ENCODE assay signal across 12 cellular contexts in the genomic region with DNA sequence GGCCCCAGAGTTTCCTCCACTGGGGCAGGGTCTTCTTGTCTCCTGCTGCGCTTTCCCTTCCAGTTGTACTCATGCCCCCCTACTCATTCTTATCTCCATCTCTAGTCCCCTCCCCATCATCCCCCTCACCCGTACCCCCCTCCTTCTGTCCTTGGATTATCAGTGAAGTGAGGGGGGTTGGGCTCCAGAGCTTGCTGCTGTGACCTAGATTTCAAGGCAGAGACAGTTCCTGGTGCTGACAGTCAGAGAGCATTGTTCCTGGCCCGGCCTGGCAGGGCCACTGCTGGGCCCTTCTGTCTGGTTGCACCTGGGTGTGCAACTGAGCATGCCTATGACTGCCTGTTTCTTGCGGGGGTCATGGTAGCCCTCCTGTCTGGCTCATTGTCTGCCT. TPM values are rescaled to one million over a fixed set of nuclear protein-coding genes. Genes with fewer than 3 reads are reported as not detected.
DNase-seq lines count a peak whose midpoint lies in the region; ATAC-seq and TF ChIP-seq lines count a peak whose summit lies in the region.
"Had no signal": no experiment of that assay in that cellular context is flagged by ENCODE, and none has a peak within 500 bp of the region (broad histone marks: within the 10 kb centered on the region; RNA-seq: fewer than 3 reads in every experiment).

No MANE protein-coding gene starts in this region.

- H3K27me3 Mint-ChIP-seq in chondrocyte (ENCODE audit: low read depth) = no peaks in the 10 kb centered on the region

- no peaks in the 10 kb centered on the region for H3K27me3 ChIP-seq in SK-N-SH (ENCODE audit: insufficient read depth)
- no peaks in the 10 kb centered on the region for H3K27me3 ChIP-seq in suprapubic skin
- H3K27me3 ChIP-seq: colonic mucosa had no signal

- H3K36me3 ChIP-seq in SK-N-SH (replicated peaks in 1 of 2; ENCODE audit: control insufficient read depth in 1 of 2, insufficient read depth in 2 of 2, low read length in 1 of 2) (peaks cover 58 to 65% of the 10 kb centered on the region in 2 experiments), suprapubic skin (peaks cover 49% of the 10 kb centered on the region)

- CTCF ChIA-PET in SK-N-SH (lab: Yijun Ruan, JAX) = interaction anchor here (1.0 to 13.6 kb wide), 6 partner anchors 10 to 105 kb away, joined by 3 to 137 read pairs (median 30); no protein-coding TSS in a partner anchor

- H3K9me3 Mint-ChIP-seq in chondrocyte (ENCODE audit: low read depth) = no peaks in the 10 kb centered on the region

- H3K27ac ChIP-seq in SK-N-SH (ENCODE audit: low read depth in 2 of 2, low read length in 1 of 2) (peak overlapping the region; percentile 67 to 99; a peak in 3 of 4 replicates), suprapubic skin (peak overlapping the region; percentile 34)
- H3K27ac ChIP-seq: colonic mucosa had no signal

- H3K79me2 ChIP-seq in SK-N-SH (ENCODE audit: insufficient read depth) = peaks cover 70% of the 10 kb centered on the region

- H3K36me3 Mint-ChIP-seq in chondrocyte (ENCODE audit: low read depth) = peaks cover 39% of the 10 kb centered on the region

- H3K4me3 ChIP-seq in SK-N-SH (ENCODE audit: low read depth in 2 of 2, low read length in 1 of 2) (no peak overlapping the region; a peak in 1 of 4 replicates), suprapubic skin (no peak overlapping the region)
- H3K4me3 ChIP-seq: colonic mucosa had no signal

- H3K4me3 Mint-ChIP-seq in chondrocyte (ENCODE audit: unreplicated experiment) = peak overlapping the region; percentile 8

- TF ChIP-seq POLR2A in suprapubic skin (IDR thresholded peaks at IDR 0.05) = no peak

- H3K9me3 ChIP-seq in SK-N-SH (no peaks in the 10 kb centered on the region), suprapubic skin (no peaks in the 10 kb centered on the region)
- H3K9me3 ChIP-seq: colonic mucosa had no signal

- H3K27ac Mint-ChIP-seq in chondrocyte (ENCODE audit: unreplicated experiment) = peak overlapping the region; percentile 99

- no peak for ATAC-seq in SK-N-SH treated with all-trans-retinoic acid at 6 μM for 48 hours
- no peak for ATAC-seq in HG02885 (IDR thresholded peaks at IDR 0.05; ENCODE audit: poor library complexity, unreplicated experiment)
- ATAC-seq: activated CD4-positive, CD25-positive, alpha-beta regulatory T cell treated with anti-CD3 and anti-CD28 coated beads, Interleukin-2, amount 50 U/mL, for 24 hours had no signal

- DNase-seq in SK-N-SH = peak; percentile 76
- DNase-seq in chondrocyte (ENCODE audit: low spot score) = no peak
- peak; percentile 39 to 42 for DNase-seq in lung microvascular endothelial cell (ENCODE audit: low read depth in 2 of 2)
- no peak for DNase-seq in suprapubic skin (ENCODE audit: low spot score in 2 of 2)
- no peak for DNase-seq in SW480 (ENCODE audit: low spot score)
- no peak for DNase-seq in HPDE6-E6E7 (ENCODE audit: extremely low spot score)
- DNase-seq: colonic mucosa, HCEC 1CT had no signal

- no peak overlapping the region for H3K9ac ChIP-seq in SK-N-SH

- POLR2A ChIA-PET in SK-N-SH (lab: Yijun Ruan, JAX) = interaction anchor here (1.1 kb wide), 1 partner anchor 9 kb away, joined by 3 read pairs; no protein-coding TSS in a partner anchor

- H3K4me1 ChIP-seq in SK-N-SH (ENCODE audit: control insufficient read depth in 1 of 2, insufficient read depth in 2 of 2, low read depth in 1 of 2, low read length in 1 of 2) (peaks cover 40 to 62% of the 10 kb centered on the region in 2 experiments), suprapubic skin (peaks cover 62% of the 10 kb centered on the region)
- H3K4me1 ChIP-seq: colonic mucosa had no signal

- H3K4me2 ChIP-seq in SK-N-SH = peak overlapping the region; percentile 100

- no peak for TF ChIP-seq RAD21 in SK-N-SH (IDR thresholded peaks at IDR 0.05; ENCODE audit: low read length)

- peaks cover 31% of the 10 kb centered on the region for H3F3A ChIP-seq in SK-N-SH (replicated peaks; ENCODE audit: insufficient read depth)

- peaks cover 61% of the 10 kb centered on the region for H3K4me1 Mint-ChIP-seq in chondrocyte (ENCODE audit: low read depth)

- no peaks in the 10 kb centered on the region for H3K9me2 ChIP-seq in SK-N-SH

- peaks cover 56% of the 10 kb centered on the region for H4K20me1 ChIP-seq in SK-N-SH (ENCODE audit: insufficient read depth)

- 35% methylated on average over 4 of the region's 4 CpGs for WGBS in SK-N-SH (ENCODE audit: low lambda C conversion rate)
- WGBS in suprapubic skin = 69% methylated on average over 4 of the region's 4 CpGs

- no peak for TF ChIP-seq CTCF in SK-N-SH (IDR thresholded peaks at IDR 0.05)
- TF ChIP-seq CTCF in chondrocyte (IDR thresholded peaks at IDR 0.05) = no peak
- no peak for TF ChIP-seq CTCF in suprapubic skin (IDR thresholded peaks at IDR 0.05)

- TF ChIP-seq EP300 in SK-N-SH (IDR thresholded peaks at IDR 0.05; ENCODE audit: borderline replicate concordance in 1 of 2, low read depth in 1 of 2, low read length in 1 of 2) = 0 out of 4 replicates have a peak, but pooled peaks of 1 of the 2 experiments have one; percentile 17
- TF ChIP-seq EP300 in suprapubic skin (IDR thresholded peaks at IDR 0.05) = no peak

- H2AFZ ChIP-seq in SK-N-SH (ENCODE audit: low read depth) = no peak overlapping the region

TF ChIP-seq in SK-N-SH, 30 proteins besides CTCF, POLR2A, EP300 and RAD21:
- TF ChIP-seq, protein P1, sequence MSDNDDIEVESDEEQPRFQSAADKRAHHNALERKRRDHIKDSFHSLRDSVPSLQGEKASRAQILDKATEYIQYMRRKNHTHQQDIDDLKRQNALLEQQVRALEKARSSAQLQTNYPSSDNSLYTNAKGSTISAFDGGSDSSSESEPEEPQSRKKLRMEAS (IDR thresholded peaks at IDR 0.05; ENCODE audit: low read depth) = no peak
- TF ChIP-seq CHD2 (IDR thresholded peaks at IDR 0.05; ENCODE audit: low read length, partially characterized antibody) (peak; percentile 70), TCF12 (IDR thresholded peaks at IDR 0.05) (no peak), GATA2 (CRISPR knock-in tag; IDR thresholded peaks at IDR 0.05) (peak; percentile 64), MXI1 (IDR thresholded peaks at IDR 0.05; ENCODE audit: low read depth, low read length) (peak; percentile 77; the same call in 1 of the 2 replicates), FOSL2 (IDR thresholded peaks at IDR 0.05; ENCODE audit: borderline replicate concordance, low read depth) (no peak)

TF ChIP-seq in SK-N-SH treated with all-trans-retinoic acid at 6 μM for 48 hours, 23 proteins besides CTCF, POLR2A, EP300 and RAD21 (continues in another document):
- TF ChIP-seq ZFP30 (CRISPR knock-in tag; IDR thresholded peaks at IDR 0.05) (no peak), CSDC2 (CRISPR knock-in tag; IDR thresholded peaks at IDR 0.05) (no peak), GLIS3 (CRISPR knock-in tag; IDR thresholded peaks at IDR 0.05) (no peak), ARNTL (CRISPR knock-in tag; IDR thresholded peaks at IDR 0.05; ENCODE audit: borderline replicate concordance, low read depth) (no peak)
- TF ChIP-seq, protein P2, sequence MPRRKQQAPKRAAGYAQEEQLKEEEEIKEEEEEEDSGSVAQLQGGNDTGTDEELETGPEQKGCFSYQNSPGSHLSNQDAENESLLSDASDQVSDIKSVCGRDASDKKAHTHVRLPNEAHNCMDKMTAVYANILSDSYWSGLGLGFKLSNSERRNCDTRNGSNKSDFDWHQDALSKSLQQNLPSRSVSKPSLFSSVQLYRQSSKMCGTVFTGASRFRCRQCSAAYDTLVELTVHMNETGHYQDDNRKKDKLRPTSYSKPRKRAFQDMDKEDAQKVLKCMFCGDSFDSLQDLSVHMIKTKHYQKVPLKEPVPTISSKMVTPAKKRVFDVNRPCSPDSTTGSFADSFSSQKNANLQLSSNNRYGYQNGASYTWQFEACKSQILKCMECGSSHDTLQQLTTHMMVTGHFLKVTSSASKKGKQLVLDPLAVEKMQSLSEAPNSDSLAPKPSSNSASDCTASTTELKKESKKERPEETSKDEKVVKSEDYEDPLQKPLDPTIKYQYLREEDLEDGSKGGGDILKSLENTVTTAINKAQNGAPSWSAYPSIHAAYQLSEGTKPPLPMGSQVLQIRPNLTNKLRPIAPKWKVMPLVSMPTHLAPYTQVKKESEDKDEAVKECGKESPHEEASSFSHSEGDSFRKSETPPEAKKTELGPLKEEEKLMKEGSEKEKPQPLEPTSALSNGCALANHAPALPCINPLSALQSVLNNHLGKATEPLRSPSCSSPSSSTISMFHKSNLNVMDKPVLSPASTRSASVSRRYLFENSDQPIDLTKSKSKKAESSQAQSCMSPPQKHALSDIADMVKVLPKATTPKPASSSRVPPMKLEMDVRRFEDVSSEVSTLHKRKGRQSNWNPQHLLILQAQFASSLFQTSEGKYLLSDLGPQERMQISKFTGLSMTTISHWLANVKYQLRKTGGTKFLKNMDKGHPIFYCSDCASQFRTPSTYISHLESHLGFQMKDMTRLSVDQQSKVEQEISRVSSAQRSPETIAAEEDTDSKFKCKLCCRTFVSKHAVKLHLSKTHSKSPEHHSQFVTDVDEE (CRISPR knock-in tag; IDR thresholded peaks at IDR 0.05) = no peak

RNA-seq across cellular contexts. Expression of a gene that starts 4.5 kb away (rescaled TPM):
- 322 and 382 TPM in 2 replicates for polyA plus RNA-seq in SK-N-SH (2012; rRNA removed)
- polyA plus RNA-seq in SK-N-SH (2012; cell fraction: cytosol; rRNA removed) = 313 and 411 TPM in 2 replicates
- polyA plus RNA-seq in SK-N-SH (2012; cell fraction: nucleus; rRNA removed) = 176 and 239 TPM in 2 replicates
- total RNA-seq in chondrocyte (166 to 335 TPM (median 325 TPM) in 3 replicates), lung microvascular endothelial cell (36.2 and 60.7 TPM in 2 replicates), suprapubic skin (10 to 100 TPM; 51.0 to 82.6 (median 61.5) TPM)

RNA-seq across cellular contexts. Expression of a gene that starts 19.3 kb away (rescaled TPM):
- 0.08 and 0.18 TPM in 2 replicates for polyA plus RNA-seq in SK-N-SH (2012; rRNA removed)
- polyA plus RNA-seq in SK-N-SH (2012; cell fraction: cytosol; rRNA removed) = 0.06 and 0.10 TPM in 2 replicates
- 0.10 and 0.11 TPM in 2 replicates for polyA plus RNA-seq in SK-N-SH (2012; cell fraction: nucleus; rRNA removed)
- 0.23 to 0.25 TPM in 2 of 3 replicates, not detected in the other for total RNA-seq in chondrocyte
- not detected in 2 replicates for total RNA-seq in lung microvascular endothelial cell
- not detected for total RNA-seq in suprapubic skin
- total RNA-seq: colonic mucosa had no signal

RNA-seq across cellular contexts. Expression of a gene that starts 52.7 kb away (rescaled TPM):
- 108 and 150 TPM in 2 replicates for polyA plus RNA-seq in SK-N-SH (2012; rRNA removed)
- polyA plus RNA-seq in SK-N-SH (2012; cell fraction: cytosol; rRNA removed) = 55.1 and 69.1 TPM in 2 replicates
- 383 and 570 TPM in 2 replicates for polyA plus RNA-seq in SK-N-SH (2012; cell fraction: nucleus; rRNA removed)
- total RNA-seq in chondrocyte (88.4 to 130 TPM (median 93.7 TPM) in 3 replicates), lung microvascular endothelial cell (46.6 and 51.6 TPM in 2 replicates), suprapubic skin (100 to 1,000 TPM in 3 of 4 donors, 10 to 100 TPM in 1; 98.3 to 402 (median 125) TPM)

RNA-seq across cellular contexts. Expression of a gene that starts 58.2 kb away (rescaled TPM):
- not detected in 2 replicates for polyA plus RNA-seq in SK-N-SH (2012; rRNA removed)
- not detected in 2 replicates for polyA plus RNA-seq in SK-N-SH (2012; cell fraction: cytosol; rRNA removed)
- 0.02 TPM in 2 replicates for polyA plus RNA-seq in SK-N-SH (2012; cell fraction: nucleus; rRNA removed)
- total RNA-seq in chondrocyte = not detected in 3 replicates
- total RNA-seq in lung microvascular endothelial cell = not detected in 2 replicates
- total RNA-seq in suprapubic skin = not detected
- total RNA-seq: A172, colonic mucosa had no signal

Comparison
In these comparisons a context has a peak if more than half of its experiments do, and no peak if none do; other contexts are left out.
1. DNase-seq: peak in SK-N-SH (single experiment) and lung microvascular endothelial cell (2 of 2); none in chondrocyte (single experiment), suprapubic skin (0 of 2), SW480 (single experiment) and HPDE6-E6E7 (single experiment).